8 cellular contexts compared by ENCODE assay signal in the genomic region with DNA sequence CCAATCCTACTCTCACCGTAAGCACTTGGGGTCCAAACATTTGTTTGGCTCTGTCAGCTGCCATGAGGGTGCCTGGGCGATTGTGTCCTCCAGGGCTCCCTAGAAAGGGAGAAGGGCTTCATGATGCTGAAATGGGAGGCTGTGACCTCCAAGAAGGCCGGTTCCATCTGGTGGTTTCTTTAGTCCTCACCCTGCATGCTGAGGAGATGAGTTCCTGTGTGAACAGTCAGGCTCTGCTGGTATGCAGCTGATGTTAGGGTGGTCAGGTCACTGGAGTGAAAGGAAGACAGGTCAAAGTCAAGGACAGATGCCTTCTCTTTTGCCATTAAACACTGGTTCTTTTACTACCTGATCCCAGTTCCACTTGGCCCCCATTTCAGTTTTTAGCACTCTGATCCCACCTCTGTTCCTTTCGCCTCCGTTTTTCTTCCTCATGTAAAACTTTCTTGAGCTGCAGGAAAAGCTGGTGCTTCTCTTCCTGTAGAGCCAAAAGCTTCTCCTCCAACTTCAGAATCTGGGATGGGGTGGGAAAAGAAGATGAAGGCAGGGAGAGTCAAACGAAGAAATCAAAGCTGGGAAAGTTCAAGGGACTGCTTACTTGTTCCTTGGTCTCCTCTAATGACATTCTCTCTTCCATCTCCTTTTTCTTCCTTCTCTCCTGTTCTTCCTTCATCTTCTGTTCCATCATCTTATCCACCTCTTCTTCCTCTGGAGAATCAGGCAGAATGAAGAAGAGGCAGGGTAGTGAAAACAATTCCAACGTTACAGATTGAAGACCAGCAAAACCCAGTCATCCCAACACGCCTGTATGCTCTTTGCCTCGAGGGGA. TPM values are rescaled to one million over a fixed set of nuclear protein-coding genes. Genes with fewer than 3 reads are reported as not detected.
DNase-seq lines count a peak whose midpoint lies in the region; ATAC-seq, FAIRE-seq and TF ChIP-seq lines count a peak whose summit lies in the region.

No MANE protein-coding gene starts in this region.

- H3K27ac ChIP-seq in kidney (ENCODE audit: low read depth in 2 of 2, low read length in 2 of 2), result peak overlapping the region; percentile 90 to 92
- H3K27ac ChIP-seq in thymus (ENCODE audit: low read depth), result peak overlapping the region; percentile 98

- H3K9ac ChIP-seq in kidney (ENCODE audit: low read length in 2 of 2), result peak overlapping the region; percentile 85 to 91

- H3K9me3 Mint-ChIP-seq in activated naive CD4-positive, alpha-beta T cell treated with anti-CD3 and anti-CD28 coated beads for 36 hours, result no peaks in the 10 kb centered on the region
- no peaks in the 10 kb centered on the region for H3K9me3 Mint-ChIP-seq in activated T-helper 1 cell treated with anti-CD3 and anti-CD28 coated beads, Interleukin-12 subunit alpha, Interleukin-12 subunit beta, Interleukin-2, Interleukin-4 antibody, amounts not matched to agents 30 ng/mL and 10 ng/mL and 1 ng/mL, durations not matched to agents 14 hours and 24 hours and 36 hours

- H3K4me1 ChIP-seq in kidney (ENCODE audit: control insufficient read depth in 1 of 2, insufficient read depth in 1 of 2, low read depth in 1 of 2, low read length in 2 of 2) (peaks cover 14 to 40% of the 10 kb centered on the region in 2 donors), thymus (ENCODE audit: control insufficient read depth, insufficient read depth, low read length) (peaks cover 22% of the 10 kb centered on the region)

- TF ChIP-seq CTCF in kidney (IDR thresholded peaks at IDR 0.05; ENCODE audit: borderline replicate concordance, extremely low read depth, insufficient read depth), result no peak

- H3K9me3 ChIP-seq in kidney (ENCODE audit: control insufficient read depth in 1 of 2, low read length in 2 of 2) (no peaks in the 10 kb centered on the region), thymus (ENCODE audit: control insufficient read depth) (no peaks in the 10 kb centered on the region)

- H3K27me3 ChIP-seq in thymus (ENCODE audit: control insufficient read depth, insufficient read depth), result no peaks in the 10 kb centered on the region

- CTCF ChIA-PET in activated naive CD4-positive, alpha-beta T cell treated with anti-CD3 and anti-CD28 coated beads for 36 hours (lab: Charles Lee), result interaction anchor here (1.3 to 2.4 kb wide), 2 partner anchors 15 to 18 kb away, joined by 4 to 9 read pairs; no protein-coding TSS in a partner anchor

- H3K36me3 ChIP-seq in kidney (ENCODE audit: control insufficient read depth in 1 of 2, insufficient read depth in 2 of 2, low read length in 2 of 2) (peaks cover 50 to 56% of the 10 kb centered on the region in 2 donors), thymus (ENCODE audit: control insufficient read depth, insufficient read depth) (peaks cover 52% of the 10 kb centered on the region)

- H3K36me3 Mint-ChIP-seq in activated naive CD4-positive, alpha-beta T cell treated with anti-CD3 and anti-CD28 coated beads for 36 hours (ENCODE audit: low read depth), result peaks cover 44% of the 10 kb centered on the region
- peaks cover 66% of the 10 kb centered on the region for H3K36me3 Mint-ChIP-seq in activated T-helper 1 cell treated with anti-CD3 and anti-CD28 coated beads, Interleukin-12 subunit alpha, Interleukin-12 subunit beta, Interleukin-2, Interleukin-4 antibody, amounts not matched to agents 30 ng/mL and 10 ng/mL and 1 ng/mL, durations not matched to agents 14 hours and 24 hours and 36 hours (ENCODE audit: low read depth)

- 61% methylated on average over 9 of the region's 9 CpGs for WGBS in thymus

- ATAC-seq in GM21786 (IDR thresholded peaks at IDR 0.05; ENCODE audit: unreplicated experiment), result no peak

- H3K4me1 Mint-ChIP-seq in activated naive CD4-positive, alpha-beta T cell treated with anti-CD3 and anti-CD28 coated beads for 36 hours (ENCODE audit: low read depth), result peaks cover 57% of the 10 kb centered on the region
- H3K4me1 Mint-ChIP-seq in activated T-helper 1 cell treated with anti-CD3 and anti-CD28 coated beads, Interleukin-12 subunit alpha, Interleukin-12 subunit beta, Interleukin-2, Interleukin-4 antibody, amounts not matched to agents 30 ng/mL and 10 ng/mL and 1 ng/mL, durations not matched to agents 14 hours and 24 hours and 36 hours (ENCODE audit: low read depth), result peaks cover 50% of the 10 kb centered on the region

- H3K27me3 Mint-ChIP-seq in activated naive CD4-positive, alpha-beta T cell treated with anti-CD3 and anti-CD28 coated beads for 36 hours (ENCODE audit: low read depth), result no peaks in the 10 kb centered on the region
- no peaks in the 10 kb centered on the region for H3K27me3 Mint-ChIP-seq in activated T-helper 1 cell treated with anti-CD3 and anti-CD28 coated beads, Interleukin-12 subunit alpha, Interleukin-12 subunit beta, Interleukin-2, Interleukin-4 antibody, amounts not matched to agents 30 ng/mL and 10 ng/mL and 1 ng/mL, durations not matched to agents 14 hours and 24 hours and 36 hours (ENCODE audit: insufficient read depth)

- DNase-seq in activated naive CD4-positive, alpha-beta T cell treated with anti-CD3 and anti-CD28 coated beads for 36 hours, result no peak
- DNase-seq in activated naive CD4-positive, alpha-beta T cell (lab: John Stamatoyannopoulos, UW), result no peak
- DNase-seq in activated T-helper 1 cell treated with anti-CD3 and anti-CD28 coated beads, Interleukin-12 subunit alpha, Interleukin-12 subunit beta, Interleukin-2, Interleukin-4 antibody, amounts not matched to agents 30 ng/mL and 10 ng/mL and 1 ng/mL, durations not matched to agents 14 hours and 24 hours and 36 hours (ENCODE audit: low spot score), result no peak
- no peak for DNase-seq in kidney
- no peak for DNase-seq in Kasumi-1 (lab: John Stamatoyannopoulos, UW)
- DNase-seq in NCI-H1105 treated with DMSO at 0.1 percent for 48 hours (lab: John Stamatoyannopoulos, UW), result no peak

- intact Hi-C loops in activated naive CD4-positive, alpha-beta T cell treated with anti-CD3 and anti-CD28 coated beads for 36 hours (cut with micrococcal nuclease), result loop anchor here (2.0 kb wide), 1 partner anchor 37 kb away; no protein-coding TSS in a partner anchor
- intact Hi-C loops in activated T-helper 1 cell treated with anti-CD3 and anti-CD28 coated beads, Interleukin-12 subunit alpha, Interleukin-12 subunit beta, Interleukin-2, Interleukin-4 antibody, amounts not matched to agents 30 ng/mL and 10 ng/mL and 1 ng/mL, durations not matched to agents 14 hours and 24 hours and 36 hours (cut with micrococcal nuclease), result no loop called here
- intact Hi-C loops in kidney (cut with DNase I), result no loop called here

- H3K4me3 ChIP-seq in kidney (ENCODE audit: low read length in 2 of 2), result peak overlapping the region; percentile 79 to 93
- H3K4me3 ChIP-seq in thymus (ENCODE audit: low read length), result peak overlapping the region; percentile 82

- no peak for FAIRE-seq in kidney (lab: Jason Lieb, UNC)

- peak overlapping the region; percentile 78 for H3K4me3 Mint-ChIP-seq in activated naive CD4-positive, alpha-beta T cell treated with anti-CD3 and anti-CD28 coated beads for 36 hours
- H3K4me3 Mint-ChIP-seq in activated T-helper 1 cell treated with anti-CD3 and anti-CD28 coated beads, Interleukin-12 subunit alpha, Interleukin-12 subunit beta, Interleukin-2, Interleukin-4 antibody, amounts not matched to agents 30 ng/mL and 10 ng/mL and 1 ng/mL, durations not matched to agents 14 hours and 24 hours and 36 hours, result peak overlapping the region; percentile 84

- H3K27ac Mint-ChIP-seq in activated naive CD4-positive, alpha-beta T cell treated with anti-CD3 and anti-CD28 coated beads for 36 hours, result peak overlapping the region; percentile 70
- peak overlapping the region; percentile 79 for H3K27ac Mint-ChIP-seq in activated T-helper 1 cell treated with anti-CD3 and anti-CD28 coated beads, Interleukin-12 subunit alpha, Interleukin-12 subunit beta, Interleukin-2, Interleukin-4 antibody, amounts not matched to agents 30 ng/mL and 10 ng/mL and 1 ng/mL, durations not matched to agents 14 hours and 24 hours and 36 hours

RNA-seq across cellular contexts. Expression of a gene that starts 1.1 kb away (rescaled TPM):
- total RNA-seq in activated naive CD4-positive, alpha-beta T cell treated with anti-CD3 and anti-CD28 coated beads for 36 hours, result 10 to 100 TPM; 28.2 to 32.2 TPM
- 52.3 and 59.0 TPM in 2 replicates for total RNA-seq in activated T-helper 1 cell treated with anti-CD3 and anti-CD28 coated beads, Interleukin-12 subunit alpha, Interleukin-12 subunit beta, Interleukin-2, Interleukin-4 antibody, amounts not matched to agents 30 ng/mL and 10 ng/mL and 1 ng/mL, durations not matched to agents 14 hours and 24 hours and 36 hours
- 67.0 TPM for total RNA-seq in kidney
- 101 TPM for polyA plus RNA-seq in kidney (ENCODE audit: insufficient read depth, low read depth, low replicate concordance)
- 71.3 TPM for polyA plus RNA-seq in thymus

RNA-seq across cellular contexts. Expression of a gene that starts 6.7 kb away (rescaled TPM):
- total RNA-seq in activated naive CD4-positive, alpha-beta T cell treated with anti-CD3 and anti-CD28 coated beads for 36 hours, result 100 to 1,000 TPM; 757 to 792 TPM
- total RNA-seq in activated T-helper 1 cell treated with anti-CD3 and anti-CD28 coated beads, Interleukin-12 subunit alpha, Interleukin-12 subunit beta, Interleukin-2, Interleukin-4 antibody, amounts not matched to agents 30 ng/mL and 10 ng/mL and 1 ng/mL, durations not matched to agents 14 hours and 24 hours and 36 hours, result 1,241 and 1,262 TPM in 2 replicates
- total RNA-seq in kidney, result 306 TPM
- polyA plus RNA-seq in kidney (ENCODE audit: insufficient read depth, low read depth, low replicate concordance) (434 TPM), thymus (324 TPM)

RNA-seq across cellular contexts. Expression of a gene that starts 15.0 kb away (rescaled TPM):
- 10 to 100 TPM; 21.9 to 22.5 TPM for total RNA-seq in activated naive CD4-positive, alpha-beta T cell treated with anti-CD3 and anti-CD28 coated beads for 36 hours
- total RNA-seq in activated T-helper 1 cell treated with anti-CD3 and anti-CD28 coated beads, Interleukin-12 subunit alpha, Interleukin-12 subunit beta, Interleukin-2, Interleukin-4 antibody, amounts not matched to agents 30 ng/mL and 10 ng/mL and 1 ng/mL, durations not matched to agents 14 hours and 24 hours and 36 hours, result 57.1 and 60.9 TPM in 2 replicates
- 44.7 TPM for total RNA-seq in kidney
- polyA plus RNA-seq in kidney (ENCODE audit: insufficient read depth, low read depth, low replicate concordance) (21.2 TPM), thymus (39.6 TPM)

RNA-seq across cellular contexts. Expression of a gene that starts 19.7 kb away (rescaled TPM):
- under 1 TPM; 0.45 to 0.52 TPM for total RNA-seq in activated naive CD4-positive, alpha-beta T cell treated with anti-CD3 and anti-CD28 coated beads for 36 hours
- 0.36 TPM in 1 of 2 replicates, not detected in the other for total RNA-seq in activated T-helper 1 cell treated with anti-CD3 and anti-CD28 coated beads, Interleukin-12 subunit alpha, Interleukin-12 subunit beta, Interleukin-2, Interleukin-4 antibody, amounts not matched to agents 30 ng/mL and 10 ng/mL and 1 ng/mL, durations not matched to agents 14 hours and 24 hours and 36 hours
- total RNA-seq in kidney, result 1.3 TPM
- polyA plus RNA-seq in kidney (ENCODE audit: insufficient read depth, low read depth, low replicate concordance) (3.3 TPM), thymus (0.48 TPM)

RNA-seq across cellular contexts. Expression of a gene that starts 22.2 kb away (rescaled TPM):
- total RNA-seq in activated naive CD4-positive, alpha-beta T cell treated with anti-CD3 and anti-CD28 coated beads for 36 hours, result 100 to 1,000 TPM; 309 to 320 TPM
- 260 and 266 TPM in 2 replicates for total RNA-seq in activated T-helper 1 cell treated with anti-CD3 and anti-CD28 coated beads, Interleukin-12 subunit alpha, Interleukin-12 subunit beta, Interleukin-2, Interleukin-4 antibody, amounts not matched to agents 30 ng/mL and 10 ng/mL and 1 ng/mL, durations not matched to agents 14 hours and 24 hours and 36 hours
- 26.0 TPM for total RNA-seq in kidney
- polyA plus RNA-seq in kidney (ENCODE audit: insufficient read depth, low read depth, low replicate concordance), result 9.9 TPM
- 364 TPM for polyA plus RNA-seq in thymus
